1 cellular context compared by ENCODE assay signal in genomic region chr16:54547052-54547451, GRCh38.
TF ChIP-seq lines count a peak whose summit lies in the region.

No MANE protein-coding gene starts in this region.

TF ChIP-seq in K562, 482 proteins besides CTCF, POLR2A, EP300 and RAD21 (continued from another document):
- TF ChIP-seq ADNP (tag; IDR thresholded peaks at IDR 0.05): no peak
